22 cellular contexts compared by ENCODE assay signal in genomic region chr7:128157906-128158305, GRCh38.
DNase-seq lines count a peak whose midpoint lies in the region; FAIRE-seq and TF ChIP-seq lines count a peak whose summit lies in the region.
"Had no signal": no experiment of that assay in that cellular context is flagged by ENCODE, and none has a peak within 500 bp of the region (broad histone marks: within the 10 kb centered on the region; RNA-seq: fewer than 3 reads in every experiment).

No MANE protein-coding gene starts in this region.

- H3K4me1 Mint-ChIP-seq in glutamatergic neuron (ENCODE audit: low read depth, unreplicated experiment): peaks cover 21% of the 10 kb centered on the region
- H3K4me1 Mint-ChIP-seq: B cell; CD4-positive, alpha-beta memory T cell had no signal

- H3K4me1 ChIP-seq in BLaER1: peaks cover 12% of the 10 kb centered on the region
- no peaks in the 10 kb centered on the region for H3K4me1 ChIP-seq in effector memory CD4-positive, alpha-beta T cell (ENCODE audit: control insufficient read depth, insufficient read depth, low read length, poor library complexity, severe bottlenecking)

- no peaks in the 10 kb centered on the region for H3K27me3 ChIP-seq in BLaER1
- H3K27me3 ChIP-seq in effector memory CD4-positive, alpha-beta T cell (replicated peaks; ENCODE audit: control insufficient read depth, insufficient read depth, low read length, poor library complexity, severe bottlenecking): peaks cover 7% of the 10 kb centered on the region

- H3K36me3 Mint-ChIP-seq in glutamatergic neuron (ENCODE audit: unreplicated experiment): peaks cover 7% of the 10 kb centered on the region
- H3K36me3 Mint-ChIP-seq: CD4-positive, alpha-beta memory T cell had no signal

- H3K4me3 Mint-ChIP-seq in glutamatergic neuron (ENCODE audit: unreplicated experiment): peak overlapping the region; percentile 17
- H3K4me3 Mint-ChIP-seq: B cell; CD4-positive, alpha-beta memory T cell; GM23338; H9 had no signal

- no peak for TF ChIP-seq CTCF in glutamatergic neuron (IDR thresholded peaks at IDR 0.05; ENCODE audit: partially characterized antibody, unreplicated experiment)

- H4K20me1 ChIP-seq in BLaER1: no peaks in the 10 kb centered on the region

- no peak for DNase-seq in glutamatergic neuron
- peak; percentile 23 for DNase-seq in posterior vena cava (ENCODE audit: low spot score)
- DNase-seq in dermis blood vessel endothelial cell: no peak
- no peak for DNase-seq in effector memory CD4-positive, alpha-beta T cell
- DNase-seq in RCC 7860 (ENCODE audit: low spot score): no peak
- DNase-seq in T-helper 2 cell: no peak
- DNase-seq: C1 segment of cervical spinal cord; Calu3; CD4-positive, alpha-beta memory T cell; COR-L47; DMS53; DMS79 treated with DMSO at 0.1 percent for 48 hours; GF-D8; H9 had no signal

- H3K9me3 ChIP-seq in BLaER1: no peaks in the 10 kb centered on the region
- no peaks in the 10 kb centered on the region for H3K9me3 ChIP-seq in effector memory CD4-positive, alpha-beta T cell (ENCODE audit: control insufficient read depth, low read length)

- no peak overlapping the region for H3K9ac ChIP-seq in BLaER1

- H3K36me3 ChIP-seq in BLaER1: no peaks in the 10 kb centered on the region
- no peaks in the 10 kb centered on the region for H3K36me3 ChIP-seq in effector memory CD4-positive, alpha-beta T cell (ENCODE audit: control insufficient read depth, insufficient read depth, low read length)

- H3K27me3 Mint-ChIP-seq in glutamatergic neuron (ENCODE audit: unreplicated experiment): peaks cover 4% of the 10 kb centered on the region

- no peak overlapping the region for H3K27ac Mint-ChIP-seq in glutamatergic neuron (ENCODE audit: unreplicated experiment)
- H3K27ac Mint-ChIP-seq: B cell; CD4-positive, alpha-beta memory T cell; GM23338; H9 had no signal

- intact Hi-C loops in posterior vena cava (cut with DNase I): no loop called here

- H3K9me3 Mint-ChIP-seq in glutamatergic neuron (ENCODE audit: unreplicated experiment): peaks cover 13% of the 10 kb centered on the region
- H3K9me3 Mint-ChIP-seq: CD4-positive, alpha-beta memory T cell; GM23338; H9 had no signal

- H3K4me3 ChIP-seq in BLaER1: no peak overlapping the region
- no peak overlapping the region for H3K4me3 ChIP-seq in effector memory CD4-positive, alpha-beta T cell (ENCODE audit: insufficient read depth, low read depth, low read length, poor library complexity, severe bottlenecking)
- H3K4me3 ChIP-seq: GM23338 had no signal

- no peak overlapping the region for H3K27ac ChIP-seq in BLaER1
- peak overlapping the region; percentile 9 for H3K27ac ChIP-seq in angular gyrus (ENCODE audit: low read depth, low read length)
- no peak overlapping the region for H3K27ac ChIP-seq in effector memory CD4-positive, alpha-beta T cell (ENCODE audit: insufficient read depth, low read length, poor library complexity, severe bottlenecking)
- H3K27ac ChIP-seq: 22Rv1 had no signal

- peak overlapping the region; percentile 31 for H3K4me2 ChIP-seq in BLaER1
- H3K4me2 ChIP-seq: GM23338 had no signal

- FAIRE-seq in RCC 7860 (lab: Jason Lieb, UNC): no peak
- FAIRE-seq: A204.1, GM12891, GM18507 had no signal
